In the genomic region with DNA sequence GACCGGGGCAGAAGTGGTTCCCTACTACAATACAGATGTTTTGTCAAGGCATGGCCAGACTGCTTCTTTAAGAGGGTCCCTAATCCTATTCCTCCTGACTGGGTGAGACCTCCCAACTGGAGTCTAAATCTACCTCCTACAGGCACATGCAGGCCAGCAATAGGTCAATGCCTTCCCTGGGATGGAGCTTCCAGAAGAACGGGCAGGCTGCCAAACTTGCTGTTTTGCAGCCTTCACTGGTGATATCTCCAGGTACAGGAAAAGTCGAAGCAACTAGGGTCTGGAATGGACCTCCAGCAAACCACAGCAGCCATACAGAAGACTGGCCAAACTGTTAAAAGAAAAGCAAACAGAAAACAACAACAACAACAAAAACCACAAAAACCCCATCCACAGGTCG, we compare ENCODE assay signal across 34 cellular contexts.
"Had no signal": no experiment of that assay in that cellular context is flagged by ENCODE, and none has a peak within 500 bp of the region (broad histone marks: within the 10 kb centered on the region; RNA-seq: fewer than 3 reads in every experiment).

No MANE protein-coding gene starts in this region.

- H3K4me3 ChIP-seq: adrenal gland, ascending aorta, cardiac muscle cell had no signal

- H3K27ac Mint-ChIP-seq: activated B cell treated with CpG ODN at 0.5 μM for 24 hours; activated CD4-positive, alpha-beta memory T cell treated with anti-CD3 and anti-CD28 coated beads for 36 hours; activated CD4-positive, alpha-beta T cell treated with anti-CD3 and anti-CD28 coated beads, Interleukin-2, amount 10 ng/mL, durations not matched to agents 24 days and 14 days; activated CD8-positive, alpha-beta T cell treated with anti-CD3 and anti-CD28 coated beads for 36 hours; activated naive CD4-positive, alpha-beta T cell treated with anti-CD3 and anti-CD28 coated beads for 36 hours; activated naive CD4-positive, alpha-beta T cell treated with anti-CD3 and anti-CD28 coated beads, Interleukin-2, amount 50 U/mL, for 72 hours; activated naive CD8-positive, alpha-beta T cell treated with anti-CD3 and anti-CD28 coated beads for 36 hours; activated T-cell treated with anti-CD3 and anti-CD28 coated beads, Interleukin-2, amount 50 U/mL, for 72 hours; activated T-helper 1 cell treated with anti-CD3 and anti-CD28 coated beads, Interleukin-12 subunit alpha, Interleukin-12 subunit beta, Interleukin-2, Interleukin-4 antibody, amounts not matched to agents 30 ng/mL and 10 ng/mL and 1 ng/mL, durations not matched to agents 14 hours and 24 hours and 36 hours; activated T-helper 17 cell treated with anti-CD3 and anti-CD28 coated beads, Interleukin-2, amount 50 U/mL, for 72 hours; brain; T-helper 1 cell treated with Interleukin-12 subunit alpha and Interleukin-12 subunit beta and Interleukin-4 antibody, amounts not matched to agents 30 μg/mL and 1 μg/mL, for 36 hours; T-helper 2 cell treated with Interferon-gamma antibody and Interleukin-4, amounts not matched to agents 5 μg/mL and 100 μg/mL, for 36 hours had no signal

- H3K27ac ChIP-seq: adrenal gland, ascending aorta, cardiac muscle cell, VCaP had no signal

- H3K36me3 Mint-ChIP-seq: activated CD4-positive, alpha-beta memory T cell treated with anti-CD3 and anti-CD28 coated beads for 36 hours; activated naive CD4-positive, alpha-beta T cell treated with anti-CD3 and anti-CD28 coated beads, Interleukin-2, amount 50 U/mL, for 72 hours; activated naive CD8-positive, alpha-beta T cell treated with anti-CD3 and anti-CD28 coated beads for 36 hours; brain had no signal

- H3K27me3 ChIP-seq: ascending aorta, cardiac muscle cell had no signal

- H3K27me3 Mint-ChIP-seq: activated B cell treated with CpG ODN at 0.5 μM for 24 hours; activated CD4-positive, alpha-beta memory T cell treated with anti-CD3 and anti-CD28 coated beads for 36 hours; activated CD4-positive, alpha-beta T cell treated with anti-CD3 and anti-CD28 coated beads, Interleukin-2, amount 10 ng/mL, durations not matched to agents 24 days and 14 days; activated CD8-positive, alpha-beta T cell treated with anti-CD3 and anti-CD28 coated beads for 36 hours; activated naive CD8-positive, alpha-beta T cell treated with anti-CD3 and anti-CD28 coated beads for 36 hours; activated T-helper 17 cell treated with anti-CD3 and anti-CD28 coated beads, Interleukin-2, amount 50 U/mL, for 72 hours; brain had no signal

- DNase-seq: activated B cell treated with CpG ODN at 0.5 μM for 24 hours; activated CD4-positive, alpha-beta memory T cell treated with anti-CD3 and anti-CD28 coated beads for 36 hours; activated CD4-positive, alpha-beta T cell treated with anti-CD3 and anti-CD28 coated beads for 4 hours; activated CD4-positive, alpha-beta T cell treated with anti-CD3 and anti-CD28 coated beads, Interleukin-2, amount 10 ng/mL, durations not matched to agents 24 days and 14 days; activated CD4-positive, alpha-beta T cell treated with anti-CD3 and anti-CD28 coated beads, Interleukin-2, amount 50 U/mL, for 1 hour; activated CD4-positive, alpha-beta T cell treated with anti-CD3 and anti-CD28 coated beads, Interleukin-2, amount 50 U/mL, for 4 hours; activated CD4-positive, CD25-positive, alpha-beta regulatory T cell treated with anti-CD3 and anti-CD28 coated beads, Interleukin-2, amount 50 U/mL, for 72 hours; activated CD8-positive, alpha-beta memory T cell treated with anti-CD3 and anti-CD28 coated beads, Interleukin-2, amount 50 U/mL, for 4 hours; activated CD8-positive, alpha-beta T cell treated with anti-CD3 and anti-CD28 coated beads for 36 hours; activated effector memory CD4-positive, alpha-beta T cell treated with anti-CD3 and anti-CD28 coated beads, Interleukin-2, amount 50 U/mL, for 16 hours; activated gamma-delta T cell treated with Interleukin-2 at 50 U/mL for 16 hours; activated naive CD4-positive, alpha-beta T cell; activated naive CD4-positive, alpha-beta T cell treated with anti-CD3 and anti-CD28 coated beads for 36 hours; activated naive CD4-positive, alpha-beta T cell treated with anti-CD3 and anti-CD28 coated beads, Interleukin-2, amount 50 U/mL, for 16 hours; activated naive CD8-positive, alpha-beta T cell treated with anti-CD3 and anti-CD28 coated beads for 36 hours; activated T-cell treated with anti-CD3 and anti-CD28 coated beads for 4 hours; activated T-cell treated with anti-CD3 and anti-CD28 coated beads, Interleukin-2, amount 50 U/mL, for 1 hour; activated T-cell treated with anti-CD3 and anti-CD28 coated beads, Interleukin-2, amount 50 U/mL, for 4 hours; activated T-cell treated with anti-CD3 and anti-CD28 coated beads, Interleukin-2, amount 50 U/mL, for 72 hours; adrenal gland; amniotic stem cell; central memory CD4-positive, alpha-beta T cell; T-helper 1 cell; T-helper 2 cell; T-helper 9 cell had no signal

- H3K9me3 Mint-ChIP-seq: activated B cell treated with CpG ODN at 0.5 μM for 24 hours; activated CD4-positive, alpha-beta T cell treated with anti-CD3 and anti-CD28 coated beads, Interleukin-2, amount 10 ng/mL, durations not matched to agents 24 days and 14 days; activated naive CD4-positive, alpha-beta T cell treated with anti-CD3 and anti-CD28 coated beads for 36 hours; activated naive CD8-positive, alpha-beta T cell treated with anti-CD3 and anti-CD28 coated beads for 36 hours; activated T-helper 1 cell treated with anti-CD3 and anti-CD28 coated beads, Interleukin-12 subunit alpha, Interleukin-12 subunit beta, Interleukin-2, Interleukin-4 antibody, amounts not matched to agents 30 ng/mL and 10 ng/mL and 1 ng/mL, durations not matched to agents 14 hours and 24 hours and 36 hours; activated T-helper 17 cell treated with anti-CD3 and anti-CD28 coated beads, Interleukin-2, amount 50 U/mL, for 72 hours; T-helper 1 cell treated with Interleukin-12 subunit alpha and Interleukin-12 subunit beta and Interleukin-4 antibody, amounts not matched to agents 30 μg/mL and 1 μg/mL, for 36 hours had no signal

- H3K4me1 ChIP-seq: adrenal gland, ascending aorta had no signal

- H3K9me3 ChIP-seq: adrenal gland had no signal

- ATAC-seq: activated CD8-positive, alpha-beta T cell treated with anti-CD3 and anti-CD28 coated beads for 36 hours; activated naive CD4-positive, alpha-beta T cell treated with anti-CD3 and anti-CD28 coated beads, Interleukin-2, amount 50 U/mL, for 72 hours; activated T-cell treated with anti-CD3 and anti-CD28 coated beads, Interleukin-2, amount 50 U/mL, for 4 hours; activated T-cell treated with anti-CD3 and anti-CD28 coated beads, Interleukin-2, amount 50 U/mL, for 72 hours; activated T-helper 17 cell treated with anti-CD3 and anti-CD28 coated beads, Interleukin-2, amount 50 U/mL, for 72 hours had no signal

- H3K4me1 Mint-ChIP-seq: activated B cell treated with CpG ODN at 0.5 μM for 24 hours; activated CD4-positive, alpha-beta T cell treated with anti-CD3 and anti-CD28 coated beads, Interleukin-2, amount 10 ng/mL, durations not matched to agents 24 days and 14 days; activated naive CD8-positive, alpha-beta T cell treated with anti-CD3 and anti-CD28 coated beads for 36 hours; activated T-helper 17 cell treated with anti-CD3 and anti-CD28 coated beads, Interleukin-2, amount 50 U/mL, for 72 hours had no signal

- H3K4me3 Mint-ChIP-seq: activated B cell treated with CpG ODN at 0.5 μM for 24 hours; activated CD4-positive, alpha-beta memory T cell treated with anti-CD3 and anti-CD28 coated beads for 36 hours; activated CD4-positive, alpha-beta T cell treated with anti-CD3 and anti-CD28 coated beads, Interleukin-2, amount 10 ng/mL, durations not matched to agents 24 days and 14 days; activated CD8-positive, alpha-beta T cell treated with anti-CD3 and anti-CD28 coated beads for 36 hours; activated naive CD4-positive, alpha-beta T cell treated with anti-CD3 and anti-CD28 coated beads for 36 hours; activated naive CD8-positive, alpha-beta T cell treated with anti-CD3 and anti-CD28 coated beads for 36 hours; activated T-cell treated with anti-CD3 and anti-CD28 coated beads, Interleukin-2, amount 50 U/mL, for 4 hours; activated T-cell treated with anti-CD3 and anti-CD28 coated beads, Interleukin-2, amount 50 U/mL, for 72 hours; activated T-helper 1 cell treated with anti-CD3 and anti-CD28 coated beads, Interleukin-12 subunit alpha, Interleukin-12 subunit beta, Interleukin-2, Interleukin-4 antibody, amounts not matched to agents 30 ng/mL and 10 ng/mL and 1 ng/mL, durations not matched to agents 14 hours and 24 hours and 36 hours; activated T-helper 17 cell treated with anti-CD3 and anti-CD28 coated beads, Interleukin-2, amount 50 U/mL, for 72 hours; brain; T-helper 1 cell treated with Interleukin-12 subunit alpha and Interleukin-12 subunit beta and Interleukin-4 antibody, amounts not matched to agents 30 μg/mL and 1 μg/mL, for 36 hours; T-helper 2 cell treated with Interferon-gamma antibody and Interleukin-4, amounts not matched to agents 5 μg/mL and 100 μg/mL, for 36 hours had no signal
